8 cellular contexts compared by ENCODE assay signal in genomic region chr9:128341435-128341849, GRCh38. TPM values are rescaled to one million over a fixed set of nuclear protein-coding genes. Genes with fewer than 3 reads are reported as not detected.
DNase-seq lines count a peak whose midpoint lies in the region; ATAC-seq lines count a peak whose summit lies in the region.

No MANE protein-coding gene starts in this region.

- peak; percentile 36 for ATAC-seq in HG02678 (IDR thresholded peaks at IDR 0.05; ENCODE audit: unreplicated experiment)
- ATAC-seq in GM19328 (IDR thresholded peaks at IDR 0.05; ENCODE audit: unreplicated experiment): no peak

- H3K9me3 ChIP-seq in endocrine pancreas (ENCODE audit: control insufficient read depth, low read length) (no peaks in the 10 kb centered on the region), mononuclear cell (ENCODE audit: low read depth, low read length) (no peaks in the 10 kb centered on the region)

- peak overlapping the region; percentile 96 for H3K9ac ChIP-seq in endocrine pancreas (ENCODE audit: control insufficient read depth, insufficient read depth, low read length)

- H3K27me3 ChIP-seq in endocrine pancreas (ENCODE audit: control insufficient read depth, insufficient read depth, low read length): no peaks in the 10 kb centered on the region
- H3K27me3 ChIP-seq in mononuclear cell (ENCODE audit: insufficient read depth, low read length): no peaks in the 10 kb centered on the region

- H3K36me3 ChIP-seq in endocrine pancreas (ENCODE audit: control insufficient read depth, insufficient read depth, low read length): no peaks in the 10 kb centered on the region

- no peaks in the 10 kb centered on the region for H3K4me1 ChIP-seq in endocrine pancreas (ENCODE audit: control insufficient read depth, insufficient read depth, low read length)
- H3K4me1 ChIP-seq in mononuclear cell (ENCODE audit: insufficient read depth, low read length): peaks cover 20% of the 10 kb centered on the region

- peak; percentile 58 for DNase-seq in COR-L47 (lab: John Stamatoyannopoulos, UW)
- peak; percentile 59 for DNase-seq in NCI-H82 treated with DMSO at 0.1 percent for 48 hours (lab: John Stamatoyannopoulos, UW; ENCODE audit: unreplicated experiment)
- peak; percentile 83 for DNase-seq in activated CD8-positive, alpha-beta memory T cell treated with anti-CD3 and anti-CD28 coated beads for 24 hours
- DNase-seq in stimulated activated CD8-positive, alpha-beta memory T cell treated with anti-CD3 and anti-CD28 coated beads, Interleukin-4, amount 100 ng/mL, for 24 hours (ENCODE audit: low read depth): peak; percentile 46

- H3K4me3 ChIP-seq in endocrine pancreas (ENCODE audit: control insufficient read depth, insufficient read depth, low read length) (no peak overlapping the region), mononuclear cell (ENCODE audit: low read length) (peak overlapping the region; percentile 47)

RNA-seq across cellular contexts. Expression of gene SLC27A4, which starts 1.1 kb away (rescaled TPM):
- total RNA-seq in mononuclear cell: 2.1 TPM

RNA-seq across cellular contexts. Expression of gene COQ4, which starts 18.8 kb away (rescaled TPM):
- 14.5 TPM for total RNA-seq in mononuclear cell

RNA-seq across cellular contexts. Expression of gene TRUB2, which starts 19.2 kb away (rescaled TPM):
- 4.5 TPM for total RNA-seq in mononuclear cell

RNA-seq across cellular contexts. Expression of gene URM1, which starts 29.7 kb away (rescaled TPM):
- 17.6 TPM for total RNA-seq in mononuclear cell
